26 cellular contexts compared by ENCODE assay signal in genomic region chr3:38628835-38629234, GRCh38. TPM values are rescaled to one million over a fixed set of nuclear protein-coding genes. Genes with fewer than 3 reads are reported as not detected.
"Had no signal": no experiment of that assay in that cellular context is flagged by ENCODE, and none has a peak within 500 bp of the region (broad histone marks: within the 10 kb centered on the region; RNA-seq: fewer than 3 reads in every experiment).

No MANE protein-coding gene starts in this region.

- DNase-seq: naive B cell; naive thymus-derived CD8-positive, alpha-beta T cell; nephron progenitor cell; occipital lobe; ovary; psoas muscle; stimulated activated CD4-positive, alpha-beta T cell treated with anti-CD3 and anti-CD28 coated beads, Interleukin-15, amount 100 ng/mL, for 24 hours; stimulated activated CD4-positive, alpha-beta T cell treated with anti-CD3 and anti-CD28 coated beads, Interleukin-2, amount 100 ng/mL, for 24 hours; stimulated activated CD4-positive, alpha-beta T cell treated with anti-CD3 and anti-CD28 coated beads, Interleukin-2, amount 100 ng/mL, for 48 hours; stimulated activated CD4-positive, alpha-beta T cell treated with anti-CD3 and anti-CD28 coated beads, Interleukin-4, amount 100 ng/mL, for 24 hours; stimulated activated naive B cell treated with anti-CD40 and anti-IgM and Interleukin-4, amounts not matched to agents 10 μg/mL and 1 μg/mL and 100 μg/mL, for 72 hours; stimulated activated naive CD4-positive, alpha-beta T cell treated with Interleukin-2 at 50 U/mL for 16 hours; stomach; thyroid gland; upper lobe of right lung; uterus had no signal

- H3K4me1 ChIP-seq: parathyroid adenoma, psoas muscle, stomach, thyroid gland, tibial nerve, upper lobe of right lung, uterus had no signal

- H3K79me2 ChIP-seq: parathyroid adenoma had no signal

- H3K4me2 ChIP-seq: smooth muscle cell had no signal

- H3K4me3 ChIP-seq: ovary, psoas muscle, skin epidermis, smooth muscle cell, stomach, thoracic aorta, thyroid gland, tibial nerve, upper lobe of right lung, uterus had no signal

- H3K36me3 ChIP-seq: ovary, stomach, thoracic aorta, thyroid gland, upper lobe of right lung, uterus had no signal

- H3K9ac ChIP-seq: parathyroid adenoma had no signal

- H3K27me3 ChIP-seq: ovary, thyroid gland, tibial nerve, uterus had no signal

- H3K9me3 ChIP-seq: ovary, psoas muscle, stomach, thoracic aorta, thyroid gland, tibial nerve, upper lobe of right lung, uterus had no signal

- H3K27ac ChIP-seq: ovary, parathyroid adenoma, psoas muscle, skin epidermis, stomach, thoracic aorta, thyroid gland, tibial nerve, upper lobe of right lung, uterus had no signal

- ATAC-seq: naive thymus-derived CD8-positive, alpha-beta T cell; natural killer cell treated with Interleukin-12 subunit alpha and Interleukin-12 subunit beta and Interleukin-15 and Interleukin-18, amount 100 ng/mL, for 72 hours; psoas muscle; right cardiac atrium; sciatic nerve; stimulated activated effector memory CD8-positive, alpha-beta T cell treated with anti-CD3 and anti-CD28 coated beads, Interleukin-12 subunit alpha, Interleukin-12 subunit beta, amount 100 ng/mL, for 72 hours; stimulated activated naive B cell treated with anti-CD40 and anti-IgM and Interleukin-4, amounts not matched to agents 10 μg/mL and 1 μg/mL and 100 μg/mL, for 72 hours; upper lobe of right lung had no signal

- H2AFZ ChIP-seq: parathyroid adenoma had no signal

RNA-seq across cellular contexts. Expression of gene SCN5A, which starts 20.7 kb away (rescaled TPM):
- total RNA-seq: osteoblast had no signal
- polyA plus RNA-seq: naive thymus-derived CD8-positive, alpha-beta T cell had no signal
